In the genomic region with DNA sequence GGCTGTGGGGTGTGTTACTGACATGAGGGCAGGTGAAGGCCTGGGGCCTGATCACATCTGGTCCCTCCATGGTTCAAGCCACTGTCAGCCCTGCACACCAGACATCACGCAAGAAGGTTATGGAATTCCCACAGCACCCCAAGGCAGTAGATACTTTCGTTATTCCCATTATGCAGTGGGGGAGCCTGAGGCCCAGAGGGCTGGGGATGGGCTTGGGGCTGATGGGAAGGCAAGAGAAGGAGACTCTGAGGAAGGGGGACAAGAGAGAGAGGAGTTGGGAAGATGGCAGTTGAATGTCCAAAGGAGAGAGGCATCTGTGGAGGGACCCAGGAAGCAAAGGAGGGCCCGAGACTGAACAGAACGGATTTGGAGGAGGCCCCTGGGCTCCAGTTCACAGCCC, we compare ENCODE assay signal across 13 cellular contexts.
"Had no signal": no experiment of that assay in that cellular context is flagged by ENCODE, and none has a peak within 500 bp of the region (broad histone marks: within the 10 kb centered on the region; RNA-seq: fewer than 3 reads in every experiment).

No MANE protein-coding gene starts in this region.

- H3K9me3 ChIP-seq: pancreas, SK-N-SH, thoracic aorta had no signal

- H3K27ac Mint-ChIP-seq: activated CD4-positive, alpha-beta memory T cell treated with anti-CD3 and anti-CD28 coated beads for 36 hours had no signal

- H3K9me3 Mint-ChIP-seq: activated CD4-positive, alpha-beta memory T cell treated with anti-CD3 and anti-CD28 coated beads for 36 hours; activated naive CD4-positive, alpha-beta T cell treated with anti-CD3 and anti-CD28 coated beads, Interleukin-2, amount 50 U/mL, for 24 hours; activated T-helper 2 cell treated with anti-CD3 and anti-CD28 coated beads, Interferon-gamma antibody, Interleukin-2, Interleukin-4, amounts not matched to agents 10 μg/mL and 5 μg/mL and 100 μg/mL, durations not matched to agents 14 hours and 24 hours and 36 hours; stimulated activated naive CD8-positive, alpha-beta T cell treated with anti-CD3 and anti-CD28 coated beads, Interleukin-15, amount 100 ng/mL, for 72 hours had no signal

- H3K36me3 ChIP-seq: pancreas had no signal

- H3K27me3 ChIP-seq: pancreas had no signal

- H3K4me3 Mint-ChIP-seq: activated CD4-positive, alpha-beta memory T cell treated with anti-CD3 and anti-CD28 coated beads for 36 hours; activated naive CD4-positive, alpha-beta T cell treated with anti-CD3 and anti-CD28 coated beads, Interleukin-2, amount 50 U/mL, for 24 hours; naive thymus-derived CD4-positive, alpha-beta T cell; stimulated activated naive CD8-positive, alpha-beta T cell treated with anti-CD3 and anti-CD28 coated beads, Interleukin-15, amount 100 ng/mL, for 72 hours had no signal

- H3K27me3 Mint-ChIP-seq: activated CD4-positive, alpha-beta memory T cell treated with anti-CD3 and anti-CD28 coated beads for 36 hours; activated naive CD4-positive, alpha-beta T cell treated with anti-CD3 and anti-CD28 coated beads, Interleukin-2, amount 50 U/mL, for 24 hours; naive thymus-derived CD4-positive, alpha-beta T cell; stimulated activated naive CD8-positive, alpha-beta T cell treated with anti-CD3 and anti-CD28 coated beads, Interleukin-15, amount 100 ng/mL, for 72 hours had no signal

- FAIRE-seq: islet of Langerhans, pancreas, urothelium cell line had no signal

- ATAC-seq: naive thymus-derived CD4-positive, alpha-beta T cell; pancreas had no signal

- H3K27ac ChIP-seq: pancreas, thoracic aorta had no signal

- H3K4me3 ChIP-seq: pancreas, thoracic aorta had no signal

- DNase-seq: activated CD8-positive, alpha-beta memory T cell treated with anti-CD3 and anti-CD28 coated beads, Interleukin-2, amount 50 U/mL, for 4 hours; foreskin melanocyte; SK-N-SH; stimulated activated CD4-positive, alpha-beta T cell treated with anti-CD3 and anti-CD28 coated beads, Interleukin-4, amount 100 ng/mL, for 24 hours; stimulated activated naive CD8-positive, alpha-beta T cell treated with anti-CD3 and anti-CD28 coated beads, Interleukin-15, amount 100 ng/mL, for 72 hours had no signal

- H3K4me2 ChIP-seq: SK-N-SH had no signal

- H3K9ac ChIP-seq: SK-N-SH had no signal
